12 cellular contexts compared by ENCODE assay signal in genomic region chr11:73317373-73317772, GRCh38. TPM values are rescaled to one million over a fixed set of nuclear protein-coding genes. Genes with fewer than 3 reads are reported as not detected.
DNase-seq lines count a peak whose midpoint lies in the region; ATAC-seq and TF ChIP-seq lines count a peak whose summit lies in the region.
"Had no signal": no experiment of that assay in that cellular context is flagged by ENCODE, and none has a peak within 500 bp of the region (broad histone marks: within the 10 kb centered on the region; RNA-seq: fewer than 3 reads in every experiment).

No MANE protein-coding gene starts in this region.

- peaks cover 20% of the 10 kb centered on the region for H3K27me3 Mint-ChIP-seq in GM23338 (ENCODE audit: insufficient read depth, low read depth, poor library complexity)

- H3K4me3 ChIP-seq in GM23338 (no peak overlapping the region), BE2C (ENCODE audit: low read depth, low read length) (no peak overlapping the region)

- TF ChIP-seq CTCF in GM23338 (conservative IDR thresholded peaks at IDR 0.05; ENCODE audit: low read depth in 2 of 2) (no peak), BE2C (IDR thresholded peaks at IDR 0.05; ENCODE audit: low read depth, low read length) (no peak)

- no peak overlapping the region for H3K27ac ChIP-seq in GM23338 (ENCODE audit: low read depth)

- H3K36me3 Mint-ChIP-seq in GM23338 (ENCODE audit: low read depth), result peaks cover 7% of the 10 kb centered on the region; the same call in 2 of the 3 replicates

- H3K27me3 ChIP-seq in GM23338 (ENCODE audit: insufficient read depth) (no peaks in the 10 kb centered on the region), BE2C (no peaks in the 10 kb centered on the region)

- ATAC-seq in left cardiac atrium (peak; percentile 24 to 71), GM18870 (IDR thresholded peaks at IDR 0.05; ENCODE audit: unreplicated experiment) (no peak), GM23338 (no peak)
- ATAC-seq: activated T-cell treated with anti-CD3 and anti-CD28 coated beads, Interleukin-2, amount 50 U/mL, for 72 hours; HCT116 had no signal

- H4K20me1 ChIP-seq in GM23338 (replicated peaks; ENCODE audit: insufficient read depth), result peaks cover under 1% of the 10 kb centered on the region

- no peaks in the 10 kb centered on the region for H3F3A ChIP-seq in GM23338 (replicated peaks; ENCODE audit: low read depth)

- no peaks in the 10 kb centered on the region for H3K9me3 ChIP-seq in BE2C

- peaks cover 8% of the 10 kb centered on the region; the same call in 1 of the 2 replicates for H3K79me2 ChIP-seq in GM23338 (replicated peaks; ENCODE audit: insufficient read depth)

- no peak overlapping the region for H3K27ac Mint-ChIP-seq in GM23338
- H3K27ac Mint-ChIP-seq: activated T-cell treated with anti-CD3 and anti-CD28 coated beads, Interleukin-2, amount 50 U/mL, for 72 hours had no signal

- peaks cover 16% of the 10 kb centered on the region for H3K4me1 ChIP-seq in GM23338 (ENCODE audit: insufficient read depth)
- peaks cover 15% of the 10 kb centered on the region for H3K4me1 ChIP-seq in BE2C

- peak; percentile 13 for DNase-seq in NCI-H2196 (lab: John Stamatoyannopoulos, UW; ENCODE audit: unreplicated experiment)
- no peak for DNase-seq in NCI-H2196 treated with DMSO at 0.1 percent for 48 hours (lab: John Stamatoyannopoulos, UW; ENCODE audit: unreplicated experiment)
- peak; percentile 83 for DNase-seq in left cardiac atrium
- peak; percentile 85 for DNase-seq in pons (ENCODE audit: low spot score)
- no peak for DNase-seq in DMS153 (lab: John Stamatoyannopoulos, UW)
- DNase-seq in GM23338 (ENCODE audit: low spot score), result no peak
- no peak for DNase-seq in BE2C
- DNase-seq: activated T-cell treated with anti-CD3 and anti-CD28 coated beads, Interleukin-2, amount 50 U/mL, for 72 hours; GF-D8 had no signal

- H3K4me2 ChIP-seq in GM23338, result no peak overlapping the region

- H3K4me3 Mint-ChIP-seq in GM23338, result no peak overlapping the region
- H3K4me3 Mint-ChIP-seq: activated T-cell treated with anti-CD3 and anti-CD28 coated beads, Interleukin-2, amount 50 U/mL, for 72 hours; neural crest cell had no signal

- peaks cover 41% of the 10 kb centered on the region for H3K4me1 Mint-ChIP-seq in GM23338

- intact Hi-C loops in left cardiac atrium (cut with DNase I), result no loop called here

- H2AFZ ChIP-seq in GM23338, result no peak overlapping the region

- no peaks in the 10 kb centered on the region for H3K9me2 ChIP-seq in GM23338 (ENCODE audit: insufficient read depth)

- H3K9me3 Mint-ChIP-seq in GM23338, result no peaks in the 10 kb centered on the region
- H3K9me3 Mint-ChIP-seq: activated T-cell treated with anti-CD3 and anti-CD28 coated beads, Interleukin-2, amount 50 U/mL, for 72 hours; neural crest cell had no signal

- H3K36me3 ChIP-seq in GM23338 (ENCODE audit: insufficient read depth) (no peaks in the 10 kb centered on the region), BE2C (no peaks in the 10 kb centered on the region; the same call in 1 of the 2 replicates)

TF ChIP-seq in GM23338, 12 proteins besides CTCF, POLR2A, EP300 and RAD21 (continues in another document):
- TF ChIP-seq JUNB (IDR thresholded peaks at IDR 0.05; ENCODE audit: unreplicated experiment) (no peak), EZH2 (IDR thresholded peaks at IDR 0.05; ENCODE audit: low read depth, unreplicated experiment) (no peak), ZNF331 (CRISPR knock-in tag; IDR thresholded peaks at IDR 0.05; ENCODE audit: low read depth) (no peak), ZNF114 (CRISPR knock-in tag; IDR thresholded peaks at IDR 0.05) (no peak), POLR2AphosphoS5 (IDR thresholded peaks at IDR 0.05; ENCODE audit: low read depth) (no peak), NANOG (IDR thresholded peaks at IDR 0.05; ENCODE audit: borderline replicate concordance) (no peak), STAT1 (IDR thresholded peaks at IDR 0.05; ENCODE audit: unreplicated experiment) (no peak), CREB1 (CRISPR knock-in tag; IDR thresholded peaks at IDR 0.05; ENCODE audit: low read depth) (no peak), EZH2phosphoT487 (IDR thresholded peaks at IDR 0.05; ENCODE audit: unreplicated experiment) (no peak)
- TF ChIP-seq, protein P1, sequence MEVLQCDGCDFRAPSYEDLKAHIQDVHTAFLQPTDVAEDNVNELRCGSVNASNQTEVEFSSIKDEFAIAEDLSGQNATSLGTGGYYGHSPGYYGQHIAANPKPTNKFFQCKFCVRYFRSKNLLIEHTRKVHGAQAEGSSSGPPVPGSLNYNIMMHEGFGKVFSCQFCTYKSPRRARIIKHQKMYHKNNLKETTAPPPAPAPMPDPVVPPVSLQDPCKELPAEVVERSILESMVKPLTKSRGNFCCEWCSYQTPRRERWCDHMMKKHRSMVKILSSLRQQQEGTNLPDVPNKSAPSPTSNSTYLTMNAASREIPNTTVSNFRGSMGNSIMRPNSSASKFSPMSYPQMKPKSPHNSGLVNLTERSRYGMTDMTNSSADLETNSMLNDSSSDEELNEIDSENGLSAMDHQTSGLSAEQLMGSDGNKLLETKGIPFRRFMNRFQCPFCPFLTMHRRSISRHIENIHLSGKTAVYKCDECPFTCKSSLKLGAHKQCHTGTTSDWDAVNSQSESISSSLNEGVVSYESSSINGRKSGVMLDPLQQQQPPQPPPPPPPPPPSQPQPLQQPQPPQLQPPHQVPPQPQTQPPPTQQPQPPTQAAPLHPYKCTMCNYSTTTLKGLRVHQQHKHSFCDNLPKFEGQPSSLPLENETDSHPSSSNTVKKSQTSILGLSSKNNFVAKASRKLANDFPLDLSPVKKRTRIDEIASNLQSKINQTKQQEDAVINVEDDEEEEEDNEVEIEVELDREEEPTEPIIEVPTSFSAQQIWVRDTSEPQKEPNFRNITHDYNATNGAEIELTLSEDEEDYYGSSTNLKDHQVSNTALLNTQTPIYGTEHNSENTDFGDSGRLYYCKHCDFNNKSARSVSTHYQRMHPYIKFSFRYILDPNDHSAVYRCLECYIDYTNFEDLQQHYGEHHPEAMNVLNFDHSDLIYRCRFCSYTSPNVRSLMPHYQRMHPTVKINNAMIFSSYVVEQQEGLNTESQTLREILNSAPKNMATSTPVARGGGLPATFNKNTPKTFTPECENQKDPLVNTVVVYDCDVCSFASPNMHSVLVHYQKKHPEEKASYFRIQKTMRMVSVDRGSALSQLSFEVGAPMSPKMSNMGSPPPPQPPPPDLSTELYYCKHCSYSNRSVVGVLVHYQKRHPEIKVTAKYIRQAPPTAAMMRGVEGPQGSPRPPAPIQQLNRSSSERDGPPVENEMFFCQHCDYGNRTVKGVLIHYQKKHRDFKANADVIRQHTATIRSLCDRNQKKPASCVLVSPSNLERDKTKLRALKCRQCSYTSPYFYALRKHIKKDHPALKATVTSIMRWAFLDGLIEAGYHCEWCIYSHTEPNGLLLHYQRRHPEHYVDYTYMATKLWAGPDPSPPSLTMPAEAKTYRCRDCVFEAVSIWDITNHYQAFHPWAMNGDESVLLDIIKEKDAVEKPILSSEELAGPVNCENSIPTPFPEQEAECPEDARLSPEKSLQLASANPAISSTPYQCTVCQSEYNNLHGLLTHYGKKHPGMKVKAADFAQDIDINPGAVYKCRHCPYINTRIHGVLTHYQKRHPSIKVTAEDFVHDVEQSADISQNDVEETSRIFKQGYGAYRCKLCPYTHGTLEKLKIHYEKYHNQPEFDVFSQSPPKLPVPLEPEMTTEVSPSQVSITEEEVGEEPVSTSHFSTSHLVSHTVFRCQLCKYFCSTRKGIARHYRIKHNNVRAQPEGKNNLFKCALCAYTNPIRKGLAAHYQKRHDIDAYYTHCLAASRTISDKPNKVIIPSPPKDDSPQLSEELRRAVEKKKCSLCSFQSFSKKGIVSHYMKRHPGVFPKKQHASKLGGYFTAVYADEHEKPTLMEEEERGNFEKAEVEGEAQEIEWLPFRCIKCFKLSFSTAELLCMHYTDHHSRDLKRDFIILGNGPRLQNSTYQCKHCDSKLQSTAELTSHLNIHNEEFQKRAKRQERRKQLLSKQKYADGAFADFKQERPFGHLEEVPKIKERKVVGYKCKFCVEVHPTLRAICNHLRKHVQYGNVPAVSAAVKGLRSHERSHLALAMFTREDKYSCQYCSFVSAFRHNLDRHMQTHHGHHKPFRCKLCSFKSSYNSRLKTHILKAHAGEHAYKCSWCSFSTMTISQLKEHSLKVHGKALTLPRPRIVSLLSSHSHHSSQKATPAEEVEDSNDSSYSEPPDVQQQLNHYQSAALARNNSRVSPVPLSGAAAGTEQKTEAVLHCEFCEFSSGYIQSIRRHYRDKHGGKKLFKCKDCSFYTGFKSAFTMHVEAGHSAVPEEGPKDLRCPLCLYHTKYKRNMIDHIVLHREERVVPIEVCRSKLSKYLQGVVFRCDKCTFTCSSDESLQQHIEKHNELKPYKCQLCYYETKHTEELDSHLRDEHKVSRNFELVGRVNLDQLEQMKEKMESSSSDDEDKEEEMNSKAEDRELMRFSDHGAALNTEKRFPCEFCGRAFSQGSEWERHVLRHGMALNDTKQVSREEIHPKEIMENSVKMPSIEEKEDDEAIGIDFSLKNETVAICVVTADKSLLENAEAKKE (CRISPR knock-in tag; IDR thresholded peaks at IDR 0.05), result no peak

RNA-seq across cellular contexts. Expression of gene ARHGEF17, which starts 9.3 kb away (rescaled TPM):
- 10 to 100 TPM; 42.2 to 53.2 TPM for total RNA-seq in left cardiac atrium
- 11.0 and 15.0 TPM in 2 replicates for total RNA-seq in GM23338 (2014; rRNA removed; shearing (Covaris generic))
- polyA plus RNA-seq in GM23338 (2016; fragmentation: Nextera tagmentation; extraction: Ambion mirVana), result 2.7 and 2.9 TPM in 2 replicates
- 78.2 TPM for polyA plus RNA-seq in BE2C (2012; ENCODE audit: insufficient read depth, insufficient read length, low read depth)

RNA-seq across cellular contexts. Expression of gene P2RY6, which starts 45.2 kb away (rescaled TPM):
- 1 to 10 TPM; 2.0 to 4.4 TPM for total RNA-seq in left cardiac atrium
- not detected in 2 replicates for total RNA-seq in GM23338 (2014; rRNA removed; shearing (Covaris generic))
- 0.40 TPM in 1 of 2 replicates, not detected in the other for polyA plus RNA-seq in GM23338 (2016; fragmentation: Nextera tagmentation; extraction: Ambion mirVana)
- 6.5 TPM for polyA plus RNA-seq in BE2C (2012; ENCODE audit: insufficient read depth, insufficient read length, low read depth)
- total RNA-seq: activated T-cell treated with anti-CD3 and anti-CD28 coated beads, Interleukin-2, amount 50 U/mL, for 72 hours; neural crest cell had no signal

RNA-seq across cellular contexts. Expression of gene RELT, which starts 58.8 kb away (rescaled TPM):
- 1 to 10 TPM; 4.3 to 8.3 TPM for total RNA-seq in left cardiac atrium
- 6.2 and 6.3 TPM in 2 replicates for total RNA-seq in GM23338 (2014; rRNA removed; shearing (Covaris generic))
- 2.0 and 2.1 TPM in 2 replicates for polyA plus RNA-seq in GM23338 (2016; fragmentation: Nextera tagmentation; extraction: Ambion mirVana)
- 7.5 TPM for polyA plus RNA-seq in BE2C (2012; ENCODE audit: insufficient read depth, insufficient read length, low read depth)

Comparison
In these comparisons a context has a peak if more than half of its experiments do, and no peak if none do; other contexts are left out.
1. DNase-seq: peak in NCI-H2196 (single experiment), left cardiac atrium (single experiment) and pons (single experiment); none in NCI-H2196 treated with DMSO at 0.1 percent for 48 hours (single experiment), DMS153 (single experiment), GM23338 (single experiment) and BE2C (single experiment).
2. ATAC-seq: peak in left cardiac atrium (2 of 2); none in GM18870 (single experiment) and GM23338 (single experiment).